1 cellular context compared by ENCODE assay signal in genomic region chr14:50666772-50667490, GRCh38.
TF ChIP-seq lines count a peak whose summit lies in the region.

No MANE protein-coding gene starts in this region.

TF ChIP-seq in SK-N-SH treated with all-trans-retinoic acid at 6 μM for 48 hours, 23 proteins besides CTCF, POLR2A, EP300 and RAD21 (continued from another document):
- no peak for TF ChIP-seq OSR1 (CRISPR knock-in tag; IDR thresholded peaks at IDR 0.05)
